Comparison of ENCODE assay signal across 20 cellular contexts in the genomic region with DNA sequence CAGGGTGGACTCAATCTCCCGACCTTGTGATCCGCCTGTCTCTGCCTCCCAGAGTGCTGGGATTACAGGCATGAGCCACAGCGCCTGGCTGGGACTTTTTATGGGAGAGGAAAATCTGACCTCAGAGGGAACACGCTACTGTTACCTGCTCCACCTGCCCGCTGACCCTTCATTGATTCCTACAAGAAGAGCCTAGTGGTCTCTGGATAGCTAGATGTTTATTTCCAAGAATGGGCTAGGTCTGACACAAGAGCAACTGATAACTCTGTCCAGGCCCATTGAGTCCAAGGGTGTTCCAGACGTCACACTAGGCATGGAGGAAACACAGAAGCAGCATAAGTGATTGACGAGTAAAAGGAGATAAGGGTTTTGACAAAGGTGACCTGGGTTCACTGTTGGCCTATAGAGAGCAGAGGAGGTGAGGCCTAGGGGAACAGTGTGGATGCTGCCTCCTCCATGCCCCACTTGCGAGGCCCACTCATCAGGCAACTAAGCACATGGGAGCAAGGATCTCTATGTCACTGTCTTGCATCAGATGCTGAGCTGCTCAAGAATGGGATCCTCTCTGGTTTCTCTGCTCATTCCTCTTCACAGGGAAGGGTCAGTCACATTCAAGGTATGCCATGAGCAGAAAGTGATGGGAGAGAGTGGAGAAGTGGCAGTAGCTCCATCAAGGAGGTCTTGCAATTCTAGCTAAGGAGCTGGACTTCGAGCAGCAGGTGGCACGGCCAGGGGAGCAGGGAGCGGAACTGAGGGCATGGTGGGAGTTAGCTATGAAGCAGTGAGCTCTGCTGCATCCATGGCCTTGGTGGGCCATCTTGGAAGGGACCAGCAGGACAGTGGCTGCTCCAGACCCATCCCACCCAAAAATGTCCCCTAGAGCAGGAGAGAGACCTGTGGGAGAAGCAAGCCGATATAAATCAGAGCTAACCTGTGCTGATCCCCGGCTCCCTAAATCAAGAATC.
"Had no signal": no experiment of that assay in that cellular context is flagged by ENCODE, and none has a peak within 500 bp of the region (broad histone marks: within the 10 kb centered on the region; RNA-seq: fewer than 3 reads in every experiment).

No MANE protein-coding gene starts in this region.

- H3K27ac ChIP-seq: colonic mucosa, esophagus squamous epithelium, gastrocnemius medialis, heart right ventricle, left lung, lower lobe of right lung had no signal

- H3K9me3 ChIP-seq: colonic mucosa, esophagus squamous epithelium, gastrocnemius medialis, heart right ventricle, left lung, lower lobe of right lung, mucosa of descending colon had no signal

- DNase-seq: colonic mucosa; cortex of kidney; effector CD8-positive, alpha-beta T cell; effector memory CD8-positive, alpha-beta T cell; esophagus squamous epithelium; foreskin fibroblast; foreskin melanocyte; gastrocnemius medialis; glutamatergic neuron; heart right ventricle; hippocampal formation; left cardiac atrium; left lung; left ventricle myocardium superior; lower lobe of right lung; mesenchymal stem cell; mucosa of descending colon; naive B cell had no signal

- H3K36me3 Mint-ChIP-seq: mesothelial cell of epicardium, naive B cell had no signal

- H3K9me3 Mint-ChIP-seq: dendritic cell treated with granulocyte-macrophage colony-stimulating factor and Interleukin-4, amounts not matched to agents 40 ng/mL and 50 ng/mL, for 4 days; effector memory CD8-positive, alpha-beta T cell had no signal

- H3K4me1 Mint-ChIP-seq: mesothelial cell of epicardium, naive B cell had no signal

- H3K27ac Mint-ChIP-seq: dendritic cell treated with granulocyte-macrophage colony-stimulating factor and Interleukin-4, amounts not matched to agents 40 ng/mL and 50 ng/mL, for 4 days; effector memory CD8-positive, alpha-beta T cell; mesothelial cell of epicardium; naive B cell had no signal

- H3K27me3 ChIP-seq: colonic mucosa, gastrocnemius medialis had no signal

- H3K36me3 ChIP-seq: colonic mucosa, esophagus squamous epithelium, gastrocnemius medialis, heart right ventricle, left lung, lower lobe of right lung had no signal

- H3K4me3 Mint-ChIP-seq: dendritic cell treated with granulocyte-macrophage colony-stimulating factor and Interleukin-4, amounts not matched to agents 40 ng/mL and 50 ng/mL, for 4 days; effector memory CD8-positive, alpha-beta T cell; mesothelial cell of epicardium; naive B cell had no signal

- H3K4me1 ChIP-seq: colonic mucosa, esophagus squamous epithelium, heart right ventricle, left lung, lower lobe of right lung had no signal

- H3K4me3 ChIP-seq: colonic mucosa, esophagus squamous epithelium, gastrocnemius medialis, heart right ventricle, left lung, lower lobe of right lung, mucosa of descending colon had no signal
